ENCODE assay signal across 9 cellular contexts in the genomic region with DNA sequence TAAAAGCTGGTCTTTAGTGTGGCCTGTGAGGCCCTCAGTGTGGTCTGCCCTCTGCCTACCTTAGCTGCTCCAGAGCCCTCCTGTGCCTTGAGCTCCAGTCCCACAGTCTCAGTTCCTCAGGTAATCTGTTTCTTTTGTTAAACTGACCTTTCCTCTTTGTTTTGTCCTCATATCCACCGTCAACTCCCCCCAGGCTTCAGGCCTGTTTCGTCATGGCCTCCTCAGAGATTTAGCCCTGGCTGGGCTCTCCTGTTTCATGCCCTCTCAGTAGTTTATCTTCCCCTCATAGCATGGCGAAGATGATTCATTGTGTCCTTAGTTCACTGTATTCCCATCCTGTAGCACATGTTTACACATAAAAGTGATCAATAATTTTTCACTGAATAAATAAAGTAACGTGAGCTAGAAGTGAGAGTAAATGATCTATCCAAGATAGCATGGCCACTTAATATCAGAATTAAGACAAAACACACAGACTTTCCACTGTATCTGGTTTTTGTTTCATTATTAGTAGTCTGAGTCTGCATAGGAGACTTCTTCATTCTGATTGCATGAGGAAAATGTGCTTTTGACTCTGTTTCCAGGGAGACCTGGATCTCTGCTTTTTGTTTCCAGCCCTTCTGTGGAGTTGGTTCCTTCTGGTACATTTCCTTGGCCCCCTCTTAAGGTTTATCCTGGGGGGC.
DNase-seq lines count a peak whose midpoint lies in the region; ATAC-seq, FAIRE-seq and TF ChIP-seq lines count a peak whose summit lies in the region.
"Had no signal": no experiment of that assay in that cellular context is flagged by ENCODE, and none has a peak within 500 bp of the region (broad histone marks: within the 10 kb centered on the region; RNA-seq: fewer than 3 reads in every experiment).

No MANE protein-coding gene starts in this region.

- H3K27ac ChIP-seq in iPS-18a (ENCODE audit: low read length) (peak overlapping the region; percentile 14), tibial artery (no peak overlapping the region)

- H3K36me3 ChIP-seq in iPS-18a (ENCODE audit: control insufficient read depth, low read depth, low read length), result no peaks in the 10 kb centered on the region
- no peaks in the 10 kb centered on the region for H3K36me3 ChIP-seq in tibial artery

- H3K4me1 ChIP-seq in iPS-18a (ENCODE audit: control insufficient read depth, low read depth, low read length) (peaks cover 17% of the 10 kb centered on the region), tibial artery (peaks cover 0 to 8% (median 0%) of the 10 kb centered on the region in 4 donors)

- no peak for TF ChIP-seq POLR2A in GM12891 (IDR thresholded peaks at IDR 0.05; ENCODE audit: low read depth, low read length)

- no peak for FAIRE-seq in GM12891 (lab: Jason Lieb, UNC)

- H3K4me3 ChIP-seq in iPS-18a (ENCODE audit: low read length) (no peak overlapping the region), tibial artery (no peak overlapping the region)

- no peak overlapping the region for H3K9ac ChIP-seq in iPS-18a (ENCODE audit: low read length)

- no peaks in the 10 kb centered on the region for H3K9me3 ChIP-seq in iPS-18a (ENCODE audit: control insufficient read depth, low read depth, low read length)
- H3K9me3 ChIP-seq in tibial artery, result no peaks in the 10 kb centered on the region

- ATAC-seq in GM19468 (IDR thresholded peaks at IDR 0.05; ENCODE audit: extremely low read depth, unreplicated experiment) (peak; percentile 78), HG03097 (IDR thresholded peaks at IDR 0.05; ENCODE audit: low FRiP score, unreplicated experiment) (peak; percentile 97)

- TF ChIP-seq CTCF in tibial artery (IDR thresholded peaks at IDR 0.05), result no peak

- DNase-seq in GM12891 (ENCODE audit: insufficient read length, low spot score) (peak; percentile 14), tibial artery (no peak), posterior vena cava (ENCODE audit: low spot score) (no peak), NCI-H446 treated with DMSO at 0.1 percent for 48 hours (lab: John Stamatoyannopoulos, UW) (no peak)
- no peak for DNase-seq in stimulated activated CD4-positive, alpha-beta T cell treated with anti-CD3 and anti-CD28 coated beads, Interleukin-4, amount 100 ng/mL, for 4 hours
- DNase-seq: stimulated activated naive CD4-positive, alpha-beta T cell had no signal

- H3K27me3 ChIP-seq in iPS-18a (ENCODE audit: control insufficient read depth, insufficient read depth, low read length), result no peaks in the 10 kb centered on the region
- no peaks in the 10 kb centered on the region for H3K27me3 ChIP-seq in tibial artery

- intact Hi-C loops in tibial artery (cut with DNase I; ENCODE audit: low total_unique reads) (no loop called here), posterior vena cava (cut with DNase I) (no loop called here)

TF ChIP-seq in GM12891, 5 proteins besides CTCF, POLR2A, EP300 and RAD21:
- TF ChIP-seq SPI1 (IDR thresholded peaks at IDR 0.05; ENCODE audit: low read depth, low read length) (peak; percentile 7; the same call in 1 of the 2 replicates), TAF1 (IDR thresholded peaks at IDR 0.05; ENCODE audit: low read depth, low read length) (no peak), POLR2AphosphoS5 (IDR thresholded peaks at IDR 0.05; ENCODE audit: low read depth, low read length) (no peak), PAX5 (IDR thresholded peaks at IDR 0.05; ENCODE audit: insufficient read depth, low read length, severe bottlenecking) (no peak), POU2F2 (IDR thresholded peaks at IDR 0.05; ENCODE audit: low read depth, low read length) (no peak)
